Comparison of ENCODE assay signal across 29 cellular contexts in the genomic region with DNA sequence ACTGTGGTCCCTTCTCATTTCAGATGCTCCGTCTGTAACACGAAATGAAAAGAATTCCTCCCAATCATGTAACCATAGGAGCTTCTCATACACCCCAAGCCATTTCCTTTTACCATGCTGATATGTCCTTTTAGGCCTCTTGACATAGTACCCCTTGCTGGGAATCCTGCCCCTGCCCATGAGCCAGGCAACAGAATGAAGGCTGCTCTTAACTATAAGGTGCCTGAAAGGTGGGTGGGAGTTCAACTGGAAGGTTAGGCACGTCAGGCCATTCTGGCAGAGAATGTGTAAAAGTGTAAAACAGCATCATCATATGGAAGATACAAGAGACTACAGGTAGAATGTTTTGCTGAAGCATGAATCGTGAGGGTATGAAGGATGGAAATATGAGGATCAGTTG. TPM values are rescaled to one million over a fixed set of nuclear protein-coding genes. Genes with fewer than 3 reads are reported as not detected.
A peak's percentile ranks its signal among the peaks of the same experiment; 100 is the strongest.
DNase-seq lines count a peak whose midpoint lies in the region; ATAC-seq and TF ChIP-seq lines count a peak whose summit lies in the region.
"Had no signal": no experiment of that assay in that cellular context is flagged by ENCODE, and none has a peak within 500 bp of the region (broad histone marks: within the 10 kb centered on the region; RNA-seq: fewer than 3 reads in every experiment).

No MANE protein-coding gene starts in this region.

- H3K4me3 Mint-ChIP-seq in CD4-positive, alpha-beta memory T cell: peak overlapping the region in 4 of 8 donors; percentile 0 to 34 (median 18)
- H3K4me3 Mint-ChIP-seq in activated T-helper 17 cell treated with anti-CD3 and anti-CD28 coated beads, Interleukin-2, amount 50 U/mL, for 72 hours: peak overlapping the region; percentile 72
- H3K4me3 Mint-ChIP-seq: immature natural killer cell; mesothelial cell of epicardium; naive thymus-derived CD8-positive, alpha-beta T cell had no signal

- no peak overlapping the region for H3K4me3 ChIP-seq in CD4-positive, alpha-beta memory T cell (ENCODE audit: low read length in 2 of 2)
- H3K4me3 ChIP-seq in lung (no peak overlapping the region), breast epithelium (no peak overlapping the region)
- H3K4me3 ChIP-seq: A549, dorsolateral prefrontal cortex had no signal

- DNase-seq in activated CD8-positive, alpha-beta memory T cell treated with anti-CD3 and anti-CD28 coated beads for 24 hours: peak; percentile 54
- DNase-seq in activated CD8-positive, alpha-beta memory T cell treated with anti-CD3 and anti-CD28 coated beads, Interleukin-2, amount 50 U/mL, for 48 hours: no peak
- no peak for DNase-seq in CD4-positive, alpha-beta memory T cell
- peak; percentile 16 for DNase-seq in lung (ENCODE audit: low spot score)
- DNase-seq in breast epithelium (ENCODE audit: low spot score in 2 of 2): no peak
- DNase-seq in MV-4-11 (lab: John Stamatoyannopoulos, UW): no peak
- DNase-seq: activated gamma-delta T cell treated with Interleukin-2 at 50 U/mL for 16 hours; AML-193; dorsolateral prefrontal cortex; GOT3; hypothalamus; immature natural killer cell; Kasumi-1; left colon; naive thymus-derived CD8-positive, alpha-beta T cell; NCI-H146; NCI-H2107; NCI-H82; T-helper 1 cell; trophoblast cell had no signal

- TF ChIP-seq CTCF in lung (IDR thresholded peaks at IDR 0.05; ENCODE audit: control extremely low read depth, extremely low read depth) (no peak), breast epithelium (IDR thresholded peaks at IDR 0.05) (no peak)

- no peaks in the 10 kb centered on the region for H3K9me3 ChIP-seq in CD4-positive, alpha-beta memory T cell (ENCODE audit: control insufficient read depth in 1 of 2, low read length in 2 of 2)
- no peaks in the 10 kb centered on the region for H3K9me3 ChIP-seq in lung (ENCODE audit: control insufficient read depth in 2 of 2, insufficient read depth in 1 of 2, low read length in 1 of 2)
- H3K9me3 ChIP-seq in breast epithelium: no peaks in the 10 kb centered on the region

- no peaks in the 10 kb centered on the region for H3K27me3 ChIP-seq in CD4-positive, alpha-beta memory T cell (ENCODE audit: insufficient read depth, low read length)
- no peaks in the 10 kb centered on the region for H3K27me3 ChIP-seq in lung (ENCODE audit: control insufficient read depth, insufficient read depth)
- no peaks in the 10 kb centered on the region for H3K27me3 ChIP-seq in breast epithelium
- H3K27me3 ChIP-seq: dorsolateral prefrontal cortex had no signal

- peaks cover 90% of the 10 kb centered on the region for H3K4me1 ChIP-seq in CD4-positive, alpha-beta memory T cell (ENCODE audit: insufficient read depth, low read length)
- H3K4me1 ChIP-seq in lung (ENCODE audit: control insufficient read depth in 2 of 2, insufficient read depth in 2 of 2, low read length in 2 of 2): no peaks in the 10 kb centered on the region
- H3K4me1 ChIP-seq in breast epithelium: no peaks in the 10 kb centered on the region
- H3K4me1 ChIP-seq: A549 had no signal

- no peak for ATAC-seq in activated T-helper 17 cell treated with anti-CD3 and anti-CD28 coated beads, Interleukin-2, amount 50 U/mL, for 72 hours (replicated peaks)
- ATAC-seq in lung (ENCODE audit: insufficient read depth, low FRiP score) (no peak), HG03025 (IDR thresholded peaks at IDR 0.05; ENCODE audit: low FRiP score, unreplicated experiment) (no peak)
- ATAC-seq: A549; activated CD4-positive, CD25-positive, alpha-beta regulatory T cell treated with anti-CD3 and anti-CD28 coated beads, Interleukin-2, amount 50 U/mL, for 24 hours; HepG2; left colon; naive thymus-derived CD8-positive, alpha-beta T cell had no signal

- no peak overlapping the region for H3K27ac ChIP-seq in CD4-positive, alpha-beta memory T cell (ENCODE audit: low read depth, low read length)
- H3K27ac ChIP-seq in lung (ENCODE audit: low read depth in 1 of 2, low read length in 1 of 2) (no peak overlapping the region), breast epithelium (no peak overlapping the region)
- H3K27ac ChIP-seq: A549, dorsolateral prefrontal cortex, RWPE1 had no signal

- peaks cover 0 to 2% (median 0%) of the 10 kb centered on the region in 8 donors for H3K9me3 Mint-ChIP-seq in CD4-positive, alpha-beta memory T cell
- H3K9me3 Mint-ChIP-seq in activated T-helper 17 cell treated with anti-CD3 and anti-CD28 coated beads, Interleukin-2, amount 50 U/mL, for 72 hours: no peaks in the 10 kb centered on the region
- H3K9me3 Mint-ChIP-seq: immature natural killer cell had no signal

- peak overlapping the region in 5 of 7 donors; percentile 38 to 90 (median 72) for H3K27ac Mint-ChIP-seq in CD4-positive, alpha-beta memory T cell
- peak overlapping the region; percentile 91 for H3K27ac Mint-ChIP-seq in activated T-helper 17 cell treated with anti-CD3 and anti-CD28 coated beads, Interleukin-2, amount 50 U/mL, for 72 hours
- H3K27ac Mint-ChIP-seq: immature natural killer cell, mesothelial cell of epicardium had no signal

- POLR2A ChIA-PET in CD4-positive, alpha-beta memory T cell (lab: Charles Lee; ENCODE audit: partially characterized antibody): interaction anchor here (7.4 kb wide), 1 partner anchor 11 kb away, joined by 169 read pairs; no protein-coding TSS in a partner anchor

- intact Hi-C loops in CD4-positive, alpha-beta memory T cell (cut with micrococcal nuclease): no loop called here
- intact Hi-C loops in breast epithelium (cut with DNase I; ENCODE audit: low total_unique reads): no loop called here

- CTCF ChIA-PET in CD4-positive, alpha-beta memory T cell (lab: Charles Lee; ENCODE audit: partially characterized antibody): interaction anchor here (5.2 to 5.3 kb wide), 2 partner anchors 12 to 47 kb away, joined by 49 to 54 read pairs; no protein-coding TSS in a partner anchor

- H3K27me3 Mint-ChIP-seq in CD4-positive, alpha-beta memory T cell: no peaks in the 10 kb centered on the region
- H3K27me3 Mint-ChIP-seq in activated T-helper 17 cell treated with anti-CD3 and anti-CD28 coated beads, Interleukin-2, amount 50 U/mL, for 72 hours: no peaks in the 10 kb centered on the region
- H3K27me3 Mint-ChIP-seq: naive thymus-derived CD8-positive, alpha-beta T cell had no signal

- no peaks in the 10 kb centered on the region for H3K36me3 ChIP-seq in CD4-positive, alpha-beta memory T cell (ENCODE audit: insufficient read depth, low read length)
- no peaks in the 10 kb centered on the region for H3K36me3 ChIP-seq in lung (ENCODE audit: control insufficient read depth in 2 of 2, insufficient read depth in 2 of 2, low read length in 2 of 2)
- no peaks in the 10 kb centered on the region for H3K36me3 ChIP-seq in breast epithelium

- peaks cover 44 to 90% (median 64%) of the 10 kb centered on the region in 4 donors for H3K4me1 Mint-ChIP-seq in CD4-positive, alpha-beta memory T cell
- peaks cover 72% of the 10 kb centered on the region for H3K4me1 Mint-ChIP-seq in activated T-helper 17 cell treated with anti-CD3 and anti-CD28 coated beads, Interleukin-2, amount 50 U/mL, for 72 hours
- H3K4me1 Mint-ChIP-seq: mesothelial cell of epicardium had no signal

- H3K36me3 Mint-ChIP-seq in CD4-positive, alpha-beta memory T cell: peaks cover 8 to 11% of the 10 kb centered on the region in 2 donors
- H3K36me3 Mint-ChIP-seq in activated T-helper 17 cell treated with anti-CD3 and anti-CD28 coated beads, Interleukin-2, amount 50 U/mL, for 72 hours (ENCODE audit: low read depth): peaks cover 100% of the 10 kb centered on the region
- H3K36me3 Mint-ChIP-seq: mesothelial cell of epicardium had no signal

- WGBS in lung, 2 donors: 95 to 97% methylated on average over 4 of the region's 4 CpGs

- no peak for TF ChIP-seq POLR2A in breast epithelium (IDR thresholded peaks at IDR 0.05)

RNA-seq across cellular contexts. Expression of gene IL2RA, which starts 22.5 kb away (rescaled TPM):
- total RNA-seq in CD4-positive, alpha-beta memory T cell: 10 to 100 TPM; 15.1 to 17.1 TPM
- 10 to 100 TPM; 23.7 to 29.9 TPM for polyA plus RNA-seq in CD4-positive, alpha-beta memory T cell
- 1,000 to 10,000 TPM; 1,342 to 1,348 TPM for total RNA-seq in activated T-helper 17 cell treated with anti-CD3 and anti-CD28 coated beads, Interleukin-2, amount 50 U/mL, for 72 hours
- total RNA-seq in lung (1 to 10 TPM; 1.2 to 5.7 TPM), breast epithelium (1 to 10 TPM in 1 of 3 donors, under 1 TPM in 2; 0.33 to 1.3 (median 0.88) TPM)
- 10 to 100 TPM in 1 of 2 donors, under 1 TPM in 1; 0.24 to 10.3 TPM for polyA plus RNA-seq in lung
- total RNA-seq: astrocyte, HepG2, mesothelial cell of epicardium, SK-MEL-5 had no signal
- polyA plus RNA-seq: A549, HepG2 had no signal

RNA-seq across cellular contexts. Expression of gene RBM17, which starts 49.1 kb away (rescaled TPM):
- 100 to 1,000 TPM; 117 to 125 TPM for total RNA-seq in CD4-positive, alpha-beta memory T cell
- 100 to 1,000 TPM in 1 of 2 donors, 10 to 100 TPM in 1; 46.3 to 104 TPM for polyA plus RNA-seq in CD4-positive, alpha-beta memory T cell
- 100 to 1,000 TPM; 157 to 253 TPM for total RNA-seq in activated T-helper 17 cell treated with anti-CD3 and anti-CD28 coated beads, Interleukin-2, amount 50 U/mL, for 72 hours
- total RNA-seq in lung (100 to 1,000 TPM in 1 of 2 donors, 10 to 100 TPM in 1; 84.5 to 103 TPM), breast epithelium (10 to 100 TPM; 62.4 to 72.4 (median 68.2) TPM)
- polyA plus RNA-seq in lung: 10 to 100 TPM; 65.5 to 76.7 TPM

Comparison
In these comparisons a context has a peak if more than half of its experiments do, and no peak if none do; other contexts are left out.
1. DNase-seq: peak in activated CD8-positive, alpha-beta memory T cell treated with anti-CD3 and anti-CD28 coated beads for 24 hours (single experiment) and lung (single experiment); none in activated CD8-positive, alpha-beta memory T cell treated with anti-CD3 and anti-CD28 coated beads, Interleukin-2, amount 50 U/mL, for 48 hours (single experiment), CD4-positive, alpha-beta memory T cell (0 of 5), breast epithelium (0 of 2) and MV-4-11 (single experiment).
2. RNA of gene IL2RA, which starts 22.5 kb away (total RNA-seq): 1,342 to 1,348 TPM in activated T-helper 17 cell treated with anti-CD3 and anti-CD28 coated beads, Interleukin-2, amount 50 U/mL, for 72 hours; 15.1 to 17.1 TPM in CD4-positive, alpha-beta memory T cell, 1.2 to 5.7 TPM in lung and 0.33 to 1.3 TPM in breast epithelium; every median in the first group is over 10 times any median in the second.